19 cellular contexts compared by ENCODE assay signal in the genomic region with DNA sequence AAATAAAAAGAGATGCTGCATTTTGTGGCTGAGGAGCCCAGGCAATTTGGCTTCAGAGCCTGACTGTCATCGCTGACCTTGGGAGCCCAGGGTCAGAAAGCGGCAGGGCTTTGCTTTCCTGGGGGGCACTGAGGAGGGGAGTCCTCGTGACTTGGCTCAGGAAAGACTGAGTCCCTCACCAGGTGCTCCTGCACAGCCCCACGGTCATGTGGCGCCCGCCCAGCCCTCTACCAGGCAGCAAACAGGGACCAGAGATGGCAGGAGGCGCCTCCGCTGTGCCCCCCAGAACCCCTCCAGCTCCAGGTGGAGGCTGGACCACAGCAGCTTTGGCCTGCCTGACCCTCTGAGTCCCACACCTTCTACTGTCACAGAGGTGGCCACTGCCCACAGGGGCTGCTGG. TPM values are rescaled to one million over a fixed set of nuclear protein-coding genes. Genes with fewer than 3 reads are reported as not detected.
"Had no signal": no experiment of that assay in that cellular context is flagged by ENCODE, and none has a peak within 500 bp of the region (broad histone marks: within the 10 kb centered on the region; RNA-seq: fewer than 3 reads in every experiment).

No MANE protein-coding gene starts in this region.

- H3K4me2 ChIP-seq: SK-N-SH had no signal

- H3K4me1 ChIP-seq: uterus had no signal

- H3K36me3 ChIP-seq: uterus had no signal

- H3K27ac ChIP-seq: lower lobe of right lung, parathyroid adenoma, uterus had no signal

- H3K9ac ChIP-seq: parathyroid adenoma, SK-N-SH had no signal

- DNase-seq: activated CD4-positive, alpha-beta T cell treated with anti-CD3 and anti-CD28 coated beads, Interleukin-2, amount 10 ng/mL, durations not matched to agents 24 days and 14 days; activated CD8-positive, alpha-beta memory T cell treated with anti-CD3 and anti-CD28 coated beads for 24 hours; activated naive CD4-positive, alpha-beta T cell treated with Interleukin-2 at 50 U/mL for 16 hours; caudate nucleus; cortex of kidney; endodermal cell; erythroblast; left cardiac atrium; lower lobe of right lung; retina; SK-N-SH; stimulated activated naive CD4-positive, alpha-beta T cell treated with Interleukin-2 at 50 U/mL for 16 hours; uterus had no signal

- H3K4me1 Mint-ChIP-seq: endodermal cell, WTC11 had no signal

- H3K9me3 ChIP-seq: lower lobe of right lung, SK-N-SH, uterus had no signal

- H3K27ac Mint-ChIP-seq: activated CD4-positive, alpha-beta T cell treated with anti-CD3 and anti-CD28 coated beads, Interleukin-2, amount 10 ng/mL, durations not matched to agents 24 days and 14 days; endodermal cell; T-helper 1 cell treated with Interleukin-12 subunit alpha and Interleukin-12 subunit beta and Interleukin-4 antibody, amounts not matched to agents 30 μg/mL and 1 μg/mL, for 36 hours; WTC11 had no signal

- H3K9me3 Mint-ChIP-seq: activated CD4-positive, alpha-beta T cell treated with anti-CD3 and anti-CD28 coated beads, Interleukin-2, amount 10 ng/mL, durations not matched to agents 24 days and 14 days; T-helper 1 cell treated with Interleukin-12 subunit alpha and Interleukin-12 subunit beta and Interleukin-4 antibody, amounts not matched to agents 30 μg/mL and 1 μg/mL, for 36 hours had no signal

- H3K27me3 Mint-ChIP-seq: activated CD4-positive, alpha-beta T cell treated with anti-CD3 and anti-CD28 coated beads, Interleukin-2, amount 10 ng/mL, durations not matched to agents 24 days and 14 days had no signal

- ATAC-seq: left cardiac atrium, lower lobe of right lung, WTC11 had no signal

- H2AFZ ChIP-seq: parathyroid adenoma had no signal

- H3K4me3 Mint-ChIP-seq: activated CD4-positive, alpha-beta T cell treated with anti-CD3 and anti-CD28 coated beads, Interleukin-2, amount 10 ng/mL, durations not matched to agents 24 days and 14 days; endodermal cell; T-helper 1 cell treated with Interleukin-12 subunit alpha and Interleukin-12 subunit beta and Interleukin-4 antibody, amounts not matched to agents 30 μg/mL and 1 μg/mL, for 36 hours; WTC11 had no signal

- H3K27me3 ChIP-seq: uterus had no signal

- H3K4me3 ChIP-seq: lower lobe of right lung, skin epidermis, uterus had no signal

RNA-seq across cellular contexts. Expression of gene CTRC, which starts 15.4 kb away (rescaled TPM):
- total RNA-seq: activated CD4-positive, alpha-beta T cell treated with anti-CD3 and anti-CD28 coated beads, Interleukin-2, amount 10 ng/mL, durations not matched to agents 24 days and 14 days; endodermal cell; left cardiac atrium; lower lobe of right lung; temporal lobe had no signal
- polyA plus RNA-seq: neural cell had no signal

RNA-seq across cellular contexts. Expression of gene CELA2A, which starts 33.7 kb away (rescaled TPM):
- total RNA-seq: activated CD4-positive, alpha-beta T cell treated with anti-CD3 and anti-CD28 coated beads, Interleukin-2, amount 10 ng/mL, durations not matched to agents 24 days and 14 days; endodermal cell; left cardiac atrium; lower lobe of right lung; temporal lobe; uterus had no signal
- polyA plus RNA-seq: neural cell, SK-N-SH had no signal

RNA-seq across cellular contexts. Expression of gene CELA2B, which starts 53.0 kb away (rescaled TPM):
- total RNA-seq: activated CD4-positive, alpha-beta T cell treated with anti-CD3 and anti-CD28 coated beads, Interleukin-2, amount 10 ng/mL, durations not matched to agents 24 days and 14 days; endodermal cell; left cardiac atrium; lower lobe of right lung; temporal lobe; uterus; WTC11 had no signal
- polyA plus RNA-seq: neural cell, SK-N-SH had no signal
